ENCODE assay signal across 13 cellular contexts in the genomic region with DNA sequence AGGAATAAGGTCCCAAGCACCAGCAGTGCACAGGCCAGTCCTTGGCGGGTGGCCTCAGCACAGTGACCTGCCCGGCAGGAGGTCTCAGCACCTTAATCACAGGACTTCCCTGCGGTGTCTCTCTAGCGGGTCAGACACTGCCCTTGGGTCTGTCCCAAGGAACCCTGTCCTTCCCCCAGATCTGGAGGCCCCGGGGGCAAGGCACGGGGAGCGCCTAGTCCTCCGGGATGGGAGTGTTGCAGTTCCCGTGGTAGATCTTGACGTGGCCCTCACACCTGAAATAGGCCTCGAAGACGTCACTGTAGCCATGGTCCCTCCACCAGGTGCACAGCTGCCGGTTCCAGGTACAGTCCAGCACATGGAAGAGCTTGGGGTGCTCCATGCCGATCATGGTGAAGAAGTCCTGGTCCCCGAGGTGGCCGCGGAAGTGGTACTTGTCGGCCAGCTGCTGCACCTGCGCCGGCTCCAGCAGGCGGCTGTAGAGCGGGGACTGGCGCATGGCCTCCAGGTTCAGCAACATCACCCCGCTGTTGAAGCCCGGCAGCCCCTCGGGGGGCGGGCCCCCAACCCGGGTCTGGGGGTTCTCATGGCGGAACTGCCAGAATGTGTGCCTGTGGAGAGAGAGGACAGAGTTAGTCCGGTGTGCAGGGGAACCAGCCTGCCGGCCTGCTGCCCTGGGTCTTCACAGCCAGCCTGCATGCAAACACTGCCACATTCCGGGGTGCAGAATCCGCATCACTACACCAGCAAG.
"Had no signal": no experiment of that assay in that cellular context is flagged by ENCODE, and none has a peak within 500 bp of the region (broad histone marks: within the 10 kb centered on the region; RNA-seq: fewer than 3 reads in every experiment).

No MANE protein-coding gene starts in this region.

- H3K4me3 Mint-ChIP-seq: activated CD8-positive, alpha-beta memory T cell treated with anti-CD3 and anti-CD28 coated beads, Interleukin-2, amount 10 ng/mL, durations not matched to agents 7 days and 5 days; mesothelial cell of epicardium; neural crest cell; stimulated activated effector memory CD8-positive, alpha-beta T cell treated with anti-CD3 and anti-CD28 coated beads, Interleukin-12 subunit alpha, Interleukin-12 subunit beta, amount 100 ng/mL, for 72 hours; T-helper 1 cell treated with Interleukin-12 subunit alpha and Interleukin-12 subunit beta and Interleukin-4 antibody, amounts not matched to agents 30 μg/mL and 1 μg/mL, for 36 hours; type B pancreatic cell had no signal

- DNase-seq: activated CD8-positive, alpha-beta memory T cell treated with anti-CD3 and anti-CD28 coated beads, Interleukin-2, amount 10 ng/mL, durations not matched to agents 7 days and 5 days; foreskin keratinocyte; islet precursor cell; SHP77 had no signal

- H3K4me1 Mint-ChIP-seq: activated CD8-positive, alpha-beta memory T cell treated with anti-CD3 and anti-CD28 coated beads, Interleukin-2, amount 10 ng/mL, durations not matched to agents 7 days and 5 days; neural crest cell; stimulated activated effector memory CD8-positive, alpha-beta T cell treated with anti-CD3 and anti-CD28 coated beads, Interleukin-12 subunit alpha, Interleukin-12 subunit beta, amount 100 ng/mL, for 72 hours had no signal

- H3K36me3 ChIP-seq: pancreas had no signal

- H3K9me3 Mint-ChIP-seq: mesothelial cell of epicardium; neural crest cell; stimulated activated effector memory CD8-positive, alpha-beta T cell treated with anti-CD3 and anti-CD28 coated beads, Interleukin-12 subunit alpha, Interleukin-12 subunit beta, amount 100 ng/mL, for 72 hours; T-helper 1 cell treated with Interleukin-12 subunit alpha and Interleukin-12 subunit beta and Interleukin-4 antibody, amounts not matched to agents 30 μg/mL and 1 μg/mL, for 36 hours; type B pancreatic cell had no signal

- H3K36me3 Mint-ChIP-seq: activated CD8-positive, alpha-beta memory T cell treated with anti-CD3 and anti-CD28 coated beads, Interleukin-2, amount 10 ng/mL, durations not matched to agents 7 days and 5 days had no signal

- H3K27ac Mint-ChIP-seq: activated CD8-positive, alpha-beta memory T cell treated with anti-CD3 and anti-CD28 coated beads, Interleukin-2, amount 10 ng/mL, durations not matched to agents 7 days and 5 days; activated naive CD4-positive, alpha-beta T cell treated with anti-CD3 and anti-CD28 coated beads, Interleukin-2, amount 50 U/mL, for 72 hours; mesothelial cell of epicardium; T-helper 1 cell treated with Interleukin-12 subunit alpha and Interleukin-12 subunit beta and Interleukin-4 antibody, amounts not matched to agents 30 μg/mL and 1 μg/mL, for 36 hours had no signal

- H3K4me1 ChIP-seq: ascending aorta, foreskin keratinocyte, pancreas had no signal

- ATAC-seq: activated CD8-positive, alpha-beta memory T cell treated with anti-CD3 and anti-CD28 coated beads, Interleukin-2, amount 10 ng/mL, durations not matched to agents 7 days and 5 days; activated naive CD4-positive, alpha-beta T cell treated with anti-CD3 and anti-CD28 coated beads, Interleukin-2, amount 50 U/mL, for 72 hours; foreskin keratinocyte; pancreas; stimulated activated effector memory CD8-positive, alpha-beta T cell treated with anti-CD3 and anti-CD28 coated beads, Interleukin-12 subunit alpha, Interleukin-12 subunit beta, amount 100 ng/mL, for 72 hours had no signal

- H3K27me3 Mint-ChIP-seq: activated CD8-positive, alpha-beta memory T cell treated with anti-CD3 and anti-CD28 coated beads, Interleukin-2, amount 10 ng/mL, durations not matched to agents 7 days and 5 days; type B pancreatic cell had no signal

- H3K9me3 ChIP-seq: ascending aorta, pancreas had no signal

- H3K4me3 ChIP-seq: ascending aorta, pancreas, smooth muscle cell had no signal

- H3K27ac ChIP-seq: ascending aorta, foreskin keratinocyte, pancreas had no signal

- H3K27me3 ChIP-seq: ascending aorta, foreskin keratinocyte, pancreas had no signal
